Comparison of ENCODE assay signal across 4 cellular contexts in genomic region chr18:25962919-25963318, GRCh38.
TF ChIP-seq lines count a peak whose summit lies in the region.

No MANE protein-coding gene starts in this region.

TF ChIP-seq in SK-N-SH treated with all-trans-retinoic acid at 6 μM for 48 hours, 23 proteins besides CTCF, POLR2A, EP300 and RAD21 (continued from another document):
- TF ChIP-seq PATZ1 (CRISPR knock-in tag; IDR thresholded peaks at IDR 0.05; ENCODE audit: borderline replicate concordance) (no peak), TCF4 (CRISPR knock-in tag; IDR thresholded peaks at IDR 0.05; ENCODE audit: borderline replicate concordance) (no peak), ZFP3 (CRISPR knock-in tag; IDR thresholded peaks at IDR 0.05) (peak; percentile 94)

TF ChIP-seq in SK-N-SH, 30 proteins besides CTCF, POLR2A, EP300 and RAD21 (continued from another document):
- TF ChIP-seq, protein P1, sequence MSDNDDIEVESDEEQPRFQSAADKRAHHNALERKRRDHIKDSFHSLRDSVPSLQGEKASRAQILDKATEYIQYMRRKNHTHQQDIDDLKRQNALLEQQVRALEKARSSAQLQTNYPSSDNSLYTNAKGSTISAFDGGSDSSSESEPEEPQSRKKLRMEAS (IDR thresholded peaks at IDR 0.05; ENCODE audit: low read depth), result no peak
- TF ChIP-seq, protein P2, sequence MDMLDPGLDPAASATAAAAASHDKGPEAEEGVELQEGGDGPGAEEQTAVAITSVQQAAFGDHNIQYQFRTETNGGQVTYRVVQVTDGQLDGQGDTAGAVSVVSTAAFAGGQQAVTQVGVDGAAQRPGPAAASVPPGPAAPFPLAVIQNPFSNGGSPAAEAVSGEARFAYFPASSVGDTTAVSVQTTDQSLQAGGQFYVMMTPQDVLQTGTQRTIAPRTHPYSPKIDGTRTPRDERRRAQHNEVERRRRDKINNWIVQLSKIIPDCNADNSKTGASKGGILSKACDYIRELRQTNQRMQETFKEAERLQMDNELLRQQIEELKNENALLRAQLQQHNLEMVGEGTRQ (IDR thresholded peaks at IDR 0.05; ENCODE audit: borderline replicate concordance, low read depth, low read length), result no peak
- no peak for TF ChIP-seq RXRA (IDR thresholded peaks at IDR 0.05; ENCODE audit: borderline replicate concordance, low read depth)
- TF ChIP-seq MXI1 (IDR thresholded peaks at IDR 0.05; ENCODE audit: low read depth, low read length), result no peak
- TF ChIP-seq CHD2 (IDR thresholded peaks at IDR 0.05; ENCODE audit: low read length, partially characterized antibody), result no peak
- TF ChIP-seq, protein P3, sequence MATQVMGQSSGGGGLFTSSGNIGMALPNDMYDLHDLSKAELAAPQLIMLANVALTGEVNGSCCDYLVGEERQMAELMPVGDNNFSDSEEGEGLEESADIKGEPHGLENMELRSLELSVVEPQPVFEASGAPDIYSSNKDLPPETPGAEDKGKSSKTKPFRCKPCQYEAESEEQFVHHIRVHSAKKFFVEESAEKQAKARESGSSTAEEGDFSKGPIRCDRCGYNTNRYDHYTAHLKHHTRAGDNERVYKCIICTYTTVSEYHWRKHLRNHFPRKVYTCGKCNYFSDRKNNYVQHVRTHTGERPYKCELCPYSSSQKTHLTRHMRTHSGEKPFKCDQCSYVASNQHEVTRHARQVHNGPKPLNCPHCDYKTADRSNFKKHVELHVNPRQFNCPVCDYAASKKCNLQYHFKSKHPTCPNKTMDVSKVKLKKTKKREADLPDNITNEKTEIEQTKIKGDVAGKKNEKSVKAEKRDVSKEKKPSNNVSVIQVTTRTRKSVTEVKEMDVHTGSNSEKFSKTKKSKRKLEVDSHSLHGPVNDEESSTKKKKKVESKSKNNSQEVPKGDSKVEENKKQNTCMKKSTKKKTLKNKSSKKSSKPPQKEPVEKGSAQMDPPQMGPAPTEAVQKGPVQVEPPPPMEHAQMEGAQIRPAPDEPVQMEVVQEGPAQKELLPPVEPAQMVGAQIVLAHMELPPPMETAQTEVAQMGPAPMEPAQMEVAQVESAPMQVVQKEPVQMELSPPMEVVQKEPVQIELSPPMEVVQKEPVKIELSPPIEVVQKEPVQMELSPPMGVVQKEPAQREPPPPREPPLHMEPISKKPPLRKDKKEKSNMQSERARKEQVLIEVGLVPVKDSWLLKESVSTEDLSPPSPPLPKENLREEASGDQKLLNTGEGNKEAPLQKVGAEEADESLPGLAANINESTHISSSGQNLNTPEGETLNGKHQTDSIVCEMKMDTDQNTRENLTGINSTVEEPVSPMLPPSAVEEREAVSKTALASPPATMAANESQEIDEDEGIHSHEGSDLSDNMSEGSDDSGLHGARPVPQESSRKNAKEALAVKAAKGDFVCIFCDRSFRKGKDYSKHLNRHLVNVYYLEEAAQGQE (IDR thresholded peaks at IDR 0.05; ENCODE audit: low read depth, low read length), result no peak
- TF ChIP-seq NFIC (IDR thresholded peaks at IDR 0.05; ENCODE audit: borderline replicate concordance), result no peak
- TF ChIP-seq NRF1 (IDR thresholded peaks at IDR 0.05; ENCODE audit: low read depth, low read length), result no peak
- no peak for TF ChIP-seq JUND (IDR thresholded peaks at IDR 0.05)
- TF ChIP-seq PBX3 (IDR thresholded peaks at IDR 0.05), result no peak
- TF ChIP-seq TEAD4 (IDR thresholded peaks at IDR 0.05; ENCODE audit: borderline replicate concordance, insufficient read depth), result no peak
- no peak for TF ChIP-seq TCF12 (IDR thresholded peaks at IDR 0.05)
- no peak for TF ChIP-seq FOSL2 (IDR thresholded peaks at IDR 0.05; ENCODE audit: borderline replicate concordance, low read depth)
- TF ChIP-seq RFX5 (IDR thresholded peaks at IDR 0.05; ENCODE audit: low read length), result no peak
- no peak for TF ChIP-seq TAF1 (IDR thresholded peaks at IDR 0.05; ENCODE audit: borderline replicate concordance, low read depth, low read length)

TF ChIP-seq in HEK293, 187 proteins besides CTCF, POLR2A, EP300 and RAD21 (continued from another document):
- TF ChIP-seq PBX3 (CRISPR knock-in tag; IDR thresholded peaks at IDR 0.05) (no peak), GLIS2 (tag by site-specific recombination; IDR thresholded peaks at IDR 0.05) (no peak), ZNF202 (tag by site-specific recombination; IDR thresholded peaks at IDR 0.05; ENCODE audit: borderline replicate concordance) (no peak), ZNF629 (tag by site-specific recombination; IDR thresholded peaks at IDR 0.05) (no peak), ZFP69B (tag by site-specific recombination; IDR thresholded peaks at IDR 0.05) (no peak)
- TF ChIP-seq, protein P4, sequence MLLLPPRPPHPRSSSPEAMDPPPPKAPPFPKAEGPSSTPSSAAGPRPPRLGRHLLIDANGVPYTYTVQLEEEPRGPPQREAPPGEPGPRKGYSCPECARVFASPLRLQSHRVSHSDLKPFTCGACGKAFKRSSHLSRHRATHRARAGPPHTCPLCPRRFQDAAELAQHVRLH (tag by site-specific recombination; IDR thresholded peaks at IDR 0.05), result no peak

TF ChIP-seq in HEK293T, 16 proteins besides CTCF, POLR2A, EP300 and RAD21 (continued from another document):
- TF ChIP-seq PKNOX1 (IDR thresholded peaks at IDR 0.05) (no peak), BHLHE40 (IDR thresholded peaks at IDR 0.05; ENCODE audit: borderline replicate concordance) (no peak), LEF1 (IDR thresholded peaks at IDR 0.05; ENCODE audit: borderline replicate concordance) (no peak), FOXA1 (IDR thresholded peaks at IDR 0.05) (no peak), ZNF384 (IDR thresholded peaks at IDR 0.05) (no peak), SP1 (IDR thresholded peaks at IDR 0.05) (no peak), HDGF (IDR thresholded peaks at IDR 0.05; ENCODE audit: borderline replicate concordance) (no peak), TARDBP (IDR thresholded peaks at IDR 0.05) (no peak), CTBP1 (IDR thresholded peaks at IDR 0.05; ENCODE audit: borderline replicate concordance) (no peak), NFRKB (IDR thresholded peaks at IDR 0.05) (no peak), ELF4 (IDR thresholded peaks at IDR 0.05) (no peak), L3MBTL2 (conservative IDR thresholded peaks at IDR 0.05) (no peak), SUZ12 (IDR thresholded peaks at IDR 0.05) (no peak)
TF ChIP-seq in HEK293T: peak in this region for 0.
